In genomic region chr1:29586991-29587745, GRCh38 we compare ENCODE assay signal across 28 cellular contexts.
DNase-seq lines count a peak whose midpoint lies in the region; ATAC-seq, FAIRE-seq and TF ChIP-seq lines count a peak whose summit lies in the region.
"Had no signal": no experiment of that assay in that cellular context is flagged by ENCODE, and none has a peak within 500 bp of the region (broad histone marks: within the 10 kb centered on the region; RNA-seq: fewer than 3 reads in every experiment).

No MANE protein-coding gene starts in this region.

- H3K9ac ChIP-seq in keratinocyte (ENCODE audit: control insufficient read depth, extremely low read depth, insufficient read depth, low read length) = no peak overlapping the region
- H3K9ac ChIP-seq: KMS-11 had no signal

- H3K4me1 ChIP-seq in keratinocyte (ENCODE audit: control insufficient read depth, extremely low read depth, insufficient read depth, low read length) = peaks cover 44% of the 10 kb centered on the region
- H3K4me1 ChIP-seq: lower lobe of right lung, testis, vagina had no signal

- peak; percentile 72 for FAIRE-seq in bronchial epithelial cell (lab: Jason Lieb, UNC)
- FAIRE-seq in keratinocyte (lab: Jason Lieb, UNC) = peak; percentile 97
- FAIRE-seq: islet of Langerhans, small intestine had no signal

- no peaks in the 10 kb centered on the region for H3K27me3 ChIP-seq in bronchial epithelial cell (ENCODE audit: control insufficient read depth, insufficient read depth, low read length)
- H3K27me3 ChIP-seq in keratinocyte (ENCODE audit: control insufficient read depth, extremely low read depth, insufficient read depth, low read length) = no peaks in the 10 kb centered on the region
- H3K27me3 ChIP-seq: testis, vagina had no signal

- dilution Hi-C loops in keratinocyte (cut with MboI; ENCODE audit: extremely low pct_ligation_motif_present, low sequenced_read_pairs) = no loop called here

- no peaks in the 10 kb centered on the region for H3K79me2 ChIP-seq in keratinocyte (ENCODE audit: control insufficient read depth, insufficient read depth, low read length)

- no peak for ATAC-seq in omental fat pad (ENCODE audit: low FRiP score)
- ATAC-seq: activated T-helper 17 cell treated with anti-CD3 and anti-CD28 coated beads, Interleukin-2, amount 50 U/mL, for 72 hours; HCT116; lower lobe of right lung; stimulated activated memory B cell treated with anti-CD40 and anti-IgM and Interleukin-4, amounts not matched to agents 10 μg/mL and 1 μg/mL and 100 μg/mL, for 72 hours; T-cell had no signal

- TF ChIP-seq CTCF in GM12865 (IDR thresholded peaks at IDR 0.05; ENCODE audit: insufficient read depth, low read depth, low read length, missing control alignments) = no peak
- TF ChIP-seq CTCF in bronchial epithelial cell (IDR thresholded peaks at IDR 0.05; ENCODE audit: insufficient read depth, low read length, severe bottlenecking) = no peak
- TF ChIP-seq CTCF in keratinocyte (optimal IDR thresholded peaks at IDR 0.05 in 1 of 3, IDR thresholded peaks at IDR 0.05 in 1 of 3, conservative IDR thresholded peaks at IDR 0.05 in 1 of 3; ENCODE audit: extremely low read depth in 1 of 3, insufficient read depth in 2 of 3, low read length in 3 of 3) = no peak
- TF ChIP-seq CTCF in omental fat pad (IDR thresholded peaks at IDR 0.05) = no peak

- no peaks in the 10 kb centered on the region for H3K9me3 ChIP-seq in keratinocyte (ENCODE audit: control insufficient read depth, low read depth, low read length)
- H3K9me3 ChIP-seq: lower lobe of right lung, testis, vagina had no signal

- H3K36me3 ChIP-seq in bronchial epithelial cell (ENCODE audit: control insufficient read depth, insufficient read depth, low read length) (no peaks in the 10 kb centered on the region), keratinocyte (ENCODE audit: control insufficient read depth in 2 of 2, extremely low read depth in 1 of 2, insufficient read depth in 2 of 2, low read length in 2 of 2) (no peaks in the 10 kb centered on the region)
- H3K36me3 ChIP-seq: lower lobe of right lung, vagina had no signal

- no peak overlapping the region for H3K27ac ChIP-seq in keratinocyte (ENCODE audit: control insufficient read depth, insufficient read depth, low read length)
- H3K27ac ChIP-seq: KMS-11, lower lobe of right lung, testis, vagina had no signal

- no peaks in the 10 kb centered on the region for H4K20me1 ChIP-seq in keratinocyte (ENCODE audit: control insufficient read depth, extremely low read depth, insufficient read depth, low read length)

- no peak overlapping the region for H2AFZ ChIP-seq in keratinocyte (ENCODE audit: control insufficient read depth, low read length)

- no peaks in the 10 kb centered on the region for H3K9me1 ChIP-seq in keratinocyte (ENCODE audit: control insufficient read depth, extremely low read depth, insufficient read depth, low read length)

- peak; percentile 8 for DNase-seq in GM12865 (ENCODE audit: low read depth)
- DNase-seq in NCI-H226 = peak; percentile 29
- DNase-seq in bronchial epithelial cell (ENCODE audit: low read depth) = peak; percentile 95
- DNase-seq in keratinocyte (ENCODE audit: low read depth, low spot score) = peak; percentile 41
- DNase-seq in DMS 273 treated with DMSO at 0.1 percent for 48 hours (lab: John Stamatoyannopoulos, UW) = no peak
- DNase-seq in omental fat pad (ENCODE audit: low spot score) = no peak
- no peak for DNase-seq in NCI-H1694 (lab: John Stamatoyannopoulos, UW)
- no peak for DNase-seq in DMS153 treated with DMSO at 0.1 percent for 48 hours (lab: John Stamatoyannopoulos, UW; ENCODE audit: unreplicated experiment)
- DNase-seq: activated CD4-positive, alpha-beta T cell treated with anti-CD3 and anti-CD28 coated beads, Interleukin-2, amount 10 ng/mL, durations not matched to agents 24 days and 14 days; activated CD8-positive, alpha-beta memory T cell treated with anti-CD3 and anti-CD28 coated beads, Interleukin-2, amount 50 U/mL, for 4 hours; activated naive CD8-positive, alpha-beta T cell treated with anti-CD3 and anti-CD28 coated beads for 36 hours; foreskin melanocyte; GDM1; lower lobe of right lung; NCI-H1048; NCI-H1930; NCI-H774; SHP77; small intestine; stimulated activated CD4-positive, alpha-beta T cell treated with anti-CD3 and anti-CD28 coated beads, Interleukin-2, amount 100 ng/mL, for 24 hours; T-cell; testis had no signal

- H3K4me3 ChIP-seq in GM12865 (ENCODE audit: low read depth, low read length) (no peak overlapping the region), bronchial epithelial cell (ENCODE audit: low read depth, low read length) (no peak overlapping the region), keratinocyte (ENCODE audit: control insufficient read depth in 2 of 3, extremely low read depth in 1 of 3, insufficient read depth in 2 of 3, low read depth in 1 of 3, low read length in 3 of 3) (no peak overlapping the region)
- H3K4me3 ChIP-seq: lower lobe of right lung, testis, vagina had no signal

- peak overlapping the region; percentile 52 for H3K4me2 ChIP-seq in keratinocyte (ENCODE audit: control insufficient read depth, extremely low read depth, insufficient read depth, low read depth, low read length)
- H3K4me2 ChIP-seq: KMS-11 had no signal

Comparison
In these comparisons a context has a peak if more than half of its experiments do, and no peak if none do; other contexts are left out.
1. DNase-seq: peak in GM12865 (single experiment), NCI-H226 (single experiment), bronchial epithelial cell (single experiment) and keratinocyte (single experiment); none in DMS 273 treated with DMSO at 0.1 percent for 48 hours (single experiment), omental fat pad (single experiment), NCI-H1694 (single experiment) and DMS153 treated with DMSO at 0.1 percent for 48 hours (single experiment).